ENCODE assay signal across 28 cellular contexts in genomic region chr3:158569717-158570244, GRCh38. TPM values are rescaled to one million over a fixed set of nuclear protein-coding genes. Genes with fewer than 3 reads are reported as not detected.
A peak's percentile ranks its signal among the peaks of the same experiment; 100 is the strongest.
DNase-seq lines count a peak whose midpoint lies in the region; ATAC-seq and TF ChIP-seq lines count a peak whose summit lies in the region.
"Had no signal": no experiment of that assay in that cellular context is flagged by ENCODE, and none has a peak within 500 bp of the region (broad histone marks: within the 10 kb centered on the region; RNA-seq: fewer than 3 reads in every experiment).

No MANE protein-coding gene starts in this region.

- H3K36me3 Mint-ChIP-seq in MCF 10A (ENCODE audit: insufficient read depth, unreplicated experiment) = no peaks in the 10 kb centered on the region
- H3K36me3 Mint-ChIP-seq in brain = no peaks in the 10 kb centered on the region

- no peak overlapping the region for H2AFZ ChIP-seq in neuronal stem cell (ENCODE audit: low read length)

- no peaks in the 10 kb centered on the region for H3K36me3 ChIP-seq in breast epithelium
- H3K36me3 ChIP-seq in skeletal muscle tissue (ENCODE audit: control insufficient read depth in 3 of 3, insufficient read depth in 3 of 3, low read length in 3 of 3) = no peaks in the 10 kb centered on the region
- H3K36me3 ChIP-seq in neuronal stem cell (replicated peaks in 1 of 2; ENCODE audit: control insufficient read depth in 2 of 2, insufficient read depth in 2 of 2, low read length in 2 of 2) = no peaks in the 10 kb centered on the region
- H3K36me3 ChIP-seq: brain microvascular endothelial cell, esophagus muscularis mucosa, upper lobe of right lung had no signal

- TF ChIP-seq CTCF in MCF 10A (IDR thresholded peaks at IDR 0.05; ENCODE audit: unreplicated experiment) (no peak), breast epithelium (IDR thresholded peaks at IDR 0.05) (no peak), brain (conservative IDR thresholded peaks at IDR 0.05) (no peak)

- H4K8ac ChIP-seq in neuronal stem cell (ENCODE audit: low read depth, low read length) = no peak overlapping the region

- no peak for TF ChIP-seq POLR2A in breast epithelium (IDR thresholded peaks at IDR 0.05)

- no peak overlapping the region for H2BK120ac ChIP-seq in neuronal stem cell (ENCODE audit: low read depth, low read length)

- H3K4me3 Mint-ChIP-seq in MCF 10A (ENCODE audit: unreplicated experiment) = no peak overlapping the region
- H3K4me3 Mint-ChIP-seq in brain = peak overlapping the region in 4 of 5 experiments; percentile 95 to 99 (median 96)

- intact Hi-C loops in MCF 10A (cut with micrococcal nuclease) (loop anchor here (2.0 kb wide), 1 partner anchor 75 kb away; the partner anchor contains the start of gene GFM1), breast epithelium (cut with DNase I; ENCODE audit: low total_unique reads) (no loop called here), right cardiac atrium (cut with DNase I) (no loop called here)

- H3K4me1 Mint-ChIP-seq in MCF 10A (ENCODE audit: insufficient read depth, unreplicated experiment) (peaks cover 6% of the 10 kb centered on the region), brain (peaks cover 40% of the 10 kb centered on the region)

- H4K91ac ChIP-seq in neuronal stem cell (ENCODE audit: low read depth, low read length, poor library complexity) = no peak overlapping the region

- no peak for ATAC-seq in right cardiac atrium
- ATAC-seq: stimulated activated memory B cell treated with anti-CD40 and anti-IgM and Interleukin-4, amounts not matched to agents 10 μg/mL and 1 μg/mL and 100 μg/mL, for 72 hours; upper lobe of right lung had no signal

- H3K4me2 ChIP-seq in neuronal stem cell (ENCODE audit: insufficient read depth, low read length, poor library complexity, severe bottlenecking) = no peak overlapping the region

- H3K18ac ChIP-seq in neuronal stem cell (ENCODE audit: low read length) = no peak overlapping the region

- no peaks in the 10 kb centered on the region for H3K27me3 Mint-ChIP-seq in MCF 10A (ENCODE audit: insufficient read depth, unreplicated experiment)
- H3K27me3 Mint-ChIP-seq in brain = peaks cover 11% of the 10 kb centered on the region

- BruUV-seq in MCF 10A (replicated peaks; lab: Mats Ljungman, UMichigan) = no TSS peak

- H3K9me3 Mint-ChIP-seq in MCF 10A (ENCODE audit: unreplicated experiment) (no peaks in the 10 kb centered on the region), brain (peaks cover 0 to 10% (median 0%) of the 10 kb centered on the region in 5 experiments)

- no peak overlapping the region for H2BK5ac ChIP-seq in neuronal stem cell (ENCODE audit: low read length)

- H3K79me1 ChIP-seq in neuronal stem cell (ENCODE audit: low read depth, low read length) = no peaks in the 10 kb centered on the region

- DNase-seq in MCF 10A (ENCODE audit: unreplicated experiment) = no peak
- no peak for DNase-seq in breast epithelium (ENCODE audit: low spot score in 2 of 2)
- DNase-seq in right cardiac atrium = peak; percentile 39 to 71 (median 57)
- DNase-seq in activated T-cell treated with anti-CD3 and anti-CD28 coated beads, Interleukin-2, amount 50 U/mL, for 1 hour = no peak
- DNase-seq in NK-92 (lab: John Stamatoyannopoulos, UW; ENCODE audit: unreplicated experiment) = no peak
- no peak for DNase-seq in neuronal stem cell (ENCODE audit: low spot score)
- DNase-seq: activated CD4-positive, alpha-beta T cell treated with anti-CD3 and anti-CD28 coated beads, Interleukin-2, amount 10 ng/mL, durations not matched to agents 7 days and 5 days; activated naive CD4-positive, alpha-beta T cell treated with Interleukin-2 at 50 U/mL for 16 hours; activated T-cell treated with anti-CD3 and anti-CD28 coated beads, Interleukin-2, amount 50 U/mL, for 48 hours; brain microvascular endothelial cell; CD8-positive, alpha-beta memory T cell; effector CD8-positive, alpha-beta T cell; foreskin keratinocyte; KBM-7; mesendoderm; MM.1S; naive B cell; NCI-H1417; NCI-H2029 treated with DMSO at 0.1 percent for 48 hours; NCI-H446 treated with DMSO at 0.1 percent for 48 hours; stimulated activated CD4-positive, alpha-beta T cell treated with anti-CD3 and anti-CD28 coated beads, Interleukin-4, amount 100 ng/mL, for 4 hours; upper lobe of right lung had no signal

- H3K27me3 ChIP-seq in breast epithelium (no peaks in the 10 kb centered on the region), right cardiac atrium (ENCODE audit: control insufficient read depth, insufficient read depth) (no peaks in the 10 kb centered on the region), skeletal muscle tissue (ENCODE audit: control insufficient read depth in 3 of 3, insufficient read depth in 3 of 3, low read length in 3 of 3) (no peaks in the 10 kb centered on the region), neuronal stem cell (ENCODE audit: control insufficient read depth in 3 of 3, insufficient read depth in 3 of 3, low read depth in 1 of 3, low read length in 3 of 3) (peaks cover 0 to 23% (median 0%) of the 10 kb centered on the region in 3 experiments)
- H3K27me3 ChIP-seq: brain microvascular endothelial cell, esophagus muscularis mucosa, foreskin keratinocyte, upper lobe of right lung had no signal

- no peak overlapping the region for H2AK5ac ChIP-seq in neuronal stem cell (ENCODE audit: low read depth, low read length)

- no peak overlapping the region for H3K4me3 ChIP-seq in breast epithelium
- no peak overlapping the region for H3K4me3 ChIP-seq in right cardiac atrium (ENCODE audit: low read length)
- H3K4me3 ChIP-seq in skeletal muscle tissue (ENCODE audit: low read length in 3 of 3) = no peak overlapping the region
- no peak overlapping the region for H3K4me3 ChIP-seq in neuronal stem cell (ENCODE audit: low read length in 2 of 2)

- H3K4ac ChIP-seq in neuronal stem cell (ENCODE audit: low read length) = no peak overlapping the region

- H3K27ac ChIP-seq in breast epithelium (no peak overlapping the region), right cardiac atrium (ENCODE audit: low read length) (peak overlapping the region; percentile 50), skeletal muscle tissue (ENCODE audit: low read depth, low read length) (peak overlapping the region; percentile 96), neuronal stem cell (replicated peaks; ENCODE audit: low read length) (no peak overlapping the region)
- H3K27ac ChIP-seq: foreskin keratinocyte had no signal

- CTCF ChIA-PET in MCF 10A (lab: Yijun Ruan, JAX) = interaction anchor here (1.2 to 3.5 kb wide), 4 partner anchors 31 to 1037 kb away, joined by 4 to 20 read pairs (median 10); partner anchors contain the start of gene GFM1

- H3K9ac ChIP-seq in skeletal muscle tissue (ENCODE audit: low read depth in 1 of 3, low read length in 3 of 3) = no peak overlapping the region
- H3K9ac ChIP-seq in neuronal stem cell (ENCODE audit: low read depth, low read length, poor library complexity) = no peak overlapping the region

- POLR2A ChIA-PET in MCF 10A (lab: Yijun Ruan, JAX) = interaction anchor here (1.2 to 2.3 kb wide), 2 partner anchors 75 to 833 kb away, joined by 3 to 18 read pairs; partner anchors contain the start of gene GFM1

- H3K9me3 ChIP-seq in breast epithelium (no peaks in the 10 kb centered on the region), right cardiac atrium (ENCODE audit: control insufficient read depth, low read length) (no peaks in the 10 kb centered on the region), skeletal muscle tissue (ENCODE audit: control insufficient read depth in 3 of 3, low read length in 3 of 3) (no peaks in the 10 kb centered on the region), neuronal stem cell (replicated peaks in 1 of 2; ENCODE audit: control insufficient read depth in 2 of 2, insufficient read depth in 1 of 2, low read depth in 1 of 2, low read length in 2 of 2) (no peaks in the 10 kb centered on the region)
- H3K9me3 ChIP-seq: esophagus muscularis mucosa, upper lobe of right lung had no signal

- no peak overlapping the region for H2BK12ac ChIP-seq in neuronal stem cell (ENCODE audit: low read length)

- 25% methylated on average over 5 of the region's 5 CpGs for whole genome bisulfite sequencing in right cardiac atrium
- WGBS in neuronal stem cell (ENCODE audit: extremely low coverage in 2 of 2, insufficient read length in 2 of 2, insufficient replicate concordance in 1 of 2), 2 donors = no CpG with 5 or more reads among the region's 5 CpGs

- H3K14ac ChIP-seq in neuronal stem cell (ENCODE audit: low read length) = no peak overlapping the region

- H3K4me1 ChIP-seq in breast epithelium (no peaks in the 10 kb centered on the region), right cardiac atrium (ENCODE audit: control insufficient read depth, insufficient read depth, low read length) (no peaks in the 10 kb centered on the region), skeletal muscle tissue (ENCODE audit: control insufficient read depth in 3 of 3, insufficient read depth in 3 of 3, low read length in 3 of 3) (peaks cover 7 to 13% (median 12%) of the 10 kb centered on the region in 3 donors), neuronal stem cell (ENCODE audit: control insufficient read depth in 2 of 2, insufficient read depth in 1 of 2, low read depth in 1 of 2, low read length in 2 of 2) (peaks cover 2 to 5% of the 10 kb centered on the region in 2 donors)
- H3K4me1 ChIP-seq: foreskin keratinocyte, upper lobe of right lung had no signal

- no peak overlapping the region for H2BK15ac ChIP-seq in neuronal stem cell (ENCODE audit: low read length)

- H3K27ac Mint-ChIP-seq in MCF 10A (ENCODE audit: low read depth, unreplicated experiment) (peak overlapping the region; percentile 98), brain (peak overlapping the region in 1 of 5 experiments; percentile 98)
- H3K27ac Mint-ChIP-seq: activated CD4-positive, alpha-beta T cell treated with anti-CD3 and anti-CD28 coated beads, Interleukin-2, amount 10 ng/mL, durations not matched to agents 7 days and 5 days; B cell; stimulated activated memory B cell treated with anti-CD40 and anti-IgM and Interleukin-4, amounts not matched to agents 10 μg/mL and 1 μg/mL and 100 μg/mL, for 72 hours had no signal

- H3K23ac ChIP-seq in neuronal stem cell (ENCODE audit: low read depth, low read length, poor library complexity) = no peak overlapping the region

RNA-seq across cellular contexts. Expression of gene MLF1, which starts 1.2 kb away (rescaled TPM):
- total RNA-seq in MCF 10A (2022) = 5.0 and 6.8 TPM in 2 replicates
- 10 to 100 TPM in 1 of 3 donors, 1 to 10 TPM in 2; 8.8 to 10.2 (median 9.6) TPM for total RNA-seq in breast epithelium
- polyA plus RNA-seq in brain (ENCODE audit: insufficient read depth, low read depth, low replicate concordance) = 22.8 TPM
- total RNA-seq in right cardiac atrium = 100 to 1,000 TPM; 242 to 355 (median 294) TPM
- polyA plus RNA-seq in right cardiac atrium = 271 TPM
- total RNA-seq in skeletal muscle tissue = 57.9 TPM
- 26.1 TPM for polyA plus RNA-seq in neuronal stem cell (2013, experiment 1 of 2)
- 27.5 TPM for polyA plus RNA-seq in neuronal stem cell (2013, experiment 2 of 2)
- total RNA-seq: B cell, OCI-LY7 had no signal

Comparison
In these comparisons a context has a peak if more than half of its experiments do, and no peak if none do; other contexts are left out.
1. DNase-seq: peak in right cardiac atrium (3 of 3); none in MCF 10A (single experiment), breast epithelium (0 of 2), activated T-cell treated with anti-CD3 and anti-CD28 coated beads, Interleukin-2, amount 50 U/mL, for 1 hour (single experiment), NK-92 (single experiment) and neuronal stem cell (single experiment).
2. H3K27ac ChIP-seq: peak in right cardiac atrium (single experiment) and skeletal muscle tissue (single experiment); none in breast epithelium (0 of 2) and neuronal stem cell (single experiment).